ENCODE assay signal across 29 cellular contexts in the genomic region with DNA sequence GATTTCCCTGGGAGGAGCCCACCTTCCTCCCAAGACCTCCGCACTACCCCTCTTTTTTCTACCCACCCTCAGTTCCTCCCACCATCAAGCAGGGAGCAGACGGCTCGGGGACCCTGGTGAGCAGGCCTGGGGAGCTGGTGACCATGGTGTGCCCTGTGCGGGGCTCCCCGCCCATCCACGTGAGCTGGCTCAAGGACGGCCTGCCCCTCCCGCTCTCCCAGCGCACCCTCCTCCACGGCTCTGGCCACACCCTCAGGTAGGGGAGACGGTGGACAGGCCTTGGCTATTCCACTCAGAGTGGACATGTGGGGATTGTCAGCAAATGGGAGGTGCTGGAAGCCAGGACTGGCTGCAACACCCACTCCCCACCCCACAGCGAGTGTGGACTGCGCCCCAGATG. TPM values are rescaled to one million over a fixed set of nuclear protein-coding genes. Genes with fewer than 3 reads are reported as not detected.
"Had no signal": no experiment of that assay in that cellular context is flagged by ENCODE, and none has a peak within 500 bp of the region (broad histone marks: within the 10 kb centered on the region; RNA-seq: fewer than 3 reads in every experiment).

No MANE protein-coding gene starts in this region.

- H3K27ac ChIP-seq: heart right ventricle, hepatocyte, left lung, lower lobe of right lung, pancreas, prostate gland, skin epidermis, stomach, testis, thyroid gland, upper lobe of right lung had no signal

- DNase-seq: heart right ventricle; islet precursor cell; kidney glomerular epithelial cell; left cardiac atrium; left lung; lower lobe of right lung; mesendoderm; naive thymus-derived CD4-positive, alpha-beta T cell; nucleus accumbens; pancreas; posterior cingulate gyrus; retina; stimulated activated CD4-positive, alpha-beta T cell treated with anti-CD3 and anti-CD28 coated beads, Interleukin-12 subunit alpha, Interleukin-12 subunit beta, amount 100 ng/mL, for 4 hours; stimulated activated CD4-positive, alpha-beta T cell treated with anti-CD3 and anti-CD28 coated beads, Interleukin-15, amount 100 ng/mL, for 24 hours; stimulated activated CD4-positive, alpha-beta T cell treated with anti-CD3 and anti-CD28 coated beads, Interleukin-2, amount 100 ng/mL, for 24 hours; stimulated activated CD4-positive, alpha-beta T cell treated with anti-CD3 and anti-CD28 coated beads, Interleukin-4, amount 100 ng/mL, for 1 hour; stimulated activated naive B cell treated with anti-CD40 and anti-IgM and Interleukin-4, amounts not matched to agents 10 μg/mL and 1 μg/mL and 100 μg/mL, for 72 hours; stimulated activated naive CD8-positive, alpha-beta T cell treated with anti-CD3 and anti-CD28 coated beads, Interleukin-15, Interleukin-2, amounts not matched to agents 100 U/mL and 50 U/mL, for 24 hours; stomach; testis; thyroid gland; trophoblast cell; upper lobe of right lung had no signal

- H3K27ac Mint-ChIP-seq: mesothelial cell of epicardium; naive thymus-derived CD4-positive, alpha-beta T cell; natural killer cell treated with Interleukin-12 subunit alpha and Interleukin-12 subunit beta and Interleukin-15 and Interleukin-18, amount 100 ng/mL, for 72 hours; stimulated activated naive B cell treated with anti-CD40 and anti-IgM and Interleukin-4, amounts not matched to agents 10 μg/mL and 1 μg/mL and 100 μg/mL, for 72 hours had no signal

- H3K4me1 ChIP-seq: heart right ventricle, left lung, lower lobe of right lung, pancreas, prostate gland, stomach, testis, thyroid gland, upper lobe of right lung had no signal

- H3K4me3 Mint-ChIP-seq: mesothelial cell of epicardium; naive thymus-derived CD4-positive, alpha-beta T cell; natural killer cell treated with Interleukin-12 subunit alpha and Interleukin-12 subunit beta and Interleukin-15 and Interleukin-18, amount 100 ng/mL, for 72 hours; stimulated activated naive B cell treated with anti-CD40 and anti-IgM and Interleukin-4, amounts not matched to agents 10 μg/mL and 1 μg/mL and 100 μg/mL, for 72 hours had no signal

- H3K4me3 ChIP-seq: heart right ventricle, hepatocyte, left lung, lower lobe of right lung, pancreas, prostate gland, skin epidermis, stomach, testis, thyroid gland, upper lobe of right lung had no signal

- H3K27me3 Mint-ChIP-seq: natural killer cell treated with Interleukin-12 subunit alpha and Interleukin-12 subunit beta and Interleukin-15 and Interleukin-18, amount 100 ng/mL, for 72 hours had no signal

- H2AFZ ChIP-seq: hepatocyte had no signal

- H3K79me2 ChIP-seq: hepatocyte had no signal

- H3K36me3 ChIP-seq: left lung, lower lobe of right lung, pancreas, prostate gland, thyroid gland, upper lobe of right lung had no signal

- H3K9me3 Mint-ChIP-seq: mesothelial cell of epicardium; naive thymus-derived CD4-positive, alpha-beta T cell; natural killer cell treated with Interleukin-12 subunit alpha and Interleukin-12 subunit beta and Interleukin-15 and Interleukin-18, amount 100 ng/mL, for 72 hours had no signal

- H3K4me2 ChIP-seq: hepatocyte had no signal

- H3K4me1 Mint-ChIP-seq: mesothelial cell of epicardium; naive thymus-derived CD4-positive, alpha-beta T cell; stimulated activated naive B cell treated with anti-CD40 and anti-IgM and Interleukin-4, amounts not matched to agents 10 μg/mL and 1 μg/mL and 100 μg/mL, for 72 hours had no signal

- H3K36me3 Mint-ChIP-seq: mesothelial cell of epicardium; naive thymus-derived CD4-positive, alpha-beta T cell; natural killer cell treated with Interleukin-12 subunit alpha and Interleukin-12 subunit beta and Interleukin-15 and Interleukin-18, amount 100 ng/mL, for 72 hours; stimulated activated naive B cell treated with anti-CD40 and anti-IgM and Interleukin-4, amounts not matched to agents 10 μg/mL and 1 μg/mL and 100 μg/mL, for 72 hours had no signal

- H3K27me3 ChIP-seq: heart right ventricle, hepatocyte, pancreas, testis, thyroid gland, upper lobe of right lung had no signal

- H3K9me3 ChIP-seq: heart right ventricle, left lung, lower lobe of right lung, pancreas, prostate gland, stomach, testis, thyroid gland, upper lobe of right lung had no signal

- FAIRE-seq: pancreas, urothelium cell line had no signal

RNA-seq across cellular contexts. Expression of gene ASS1, which starts 52.9 kb away (rescaled TPM):
- total RNA-seq: natural killer cell treated with Interleukin-12 subunit alpha and Interleukin-12 subunit beta and Interleukin-15 and Interleukin-18, amount 100 ng/mL, for 72 hours had no signal
- polyA plus RNA-seq: naive thymus-derived CD4-positive, alpha-beta T cell had no signal
